ENCODE assay signal across 16 cellular contexts in genomic region chr7:47314248-47314647, GRCh38.
DNase-seq lines count a peak whose midpoint lies in the region; ATAC-seq, FAIRE-seq and TF ChIP-seq lines count a peak whose summit lies in the region.
"Had no signal": no experiment of that assay in that cellular context is flagged by ENCODE, and none has a peak within 500 bp of the region (broad histone marks: within the 10 kb centered on the region; RNA-seq: fewer than 3 reads in every experiment).

No MANE protein-coding gene starts in this region.

- no peaks in the 10 kb centered on the region for H3K9me3 ChIP-seq in A549
- H3K9me3 ChIP-seq in right cardiac atrium (ENCODE audit: control insufficient read depth, low read length), result no peaks in the 10 kb centered on the region
- no peaks in the 10 kb centered on the region for H3K9me3 ChIP-seq in sigmoid colon
- H3K9me3 ChIP-seq: MG63, vagina had no signal

- CTCF ChIA-PET in A549 (lab: Yijun Ruan, JAX), result no interaction called here

- ATAC-seq in A549, result peak; percentile 26 to 30; a peak in 4 of 6 replicates
- no peak for ATAC-seq in right cardiac atrium
- no peak for ATAC-seq in GM19397 (IDR thresholded peaks at IDR 0.05; ENCODE audit: unreplicated experiment)
- no peak for ATAC-seq in GM21390 (IDR thresholded peaks at IDR 0.05; ENCODE audit: unreplicated experiment)

- TF ChIP-seq CTCF in A549 (IDR thresholded peaks at IDR 0.05), result no peak
- TF ChIP-seq CTCF in sigmoid colon (IDR thresholded peaks at IDR 0.05), result no peak
- TF ChIP-seq CTCF in GM13976 (IDR thresholded peaks at IDR 0.05; ENCODE audit: borderline replicate concordance, control extremely low read depth, extremely low read depth, insufficient read depth, missing control alignments), result no peak

- H3K27ac ChIP-seq in A549, result no peak overlapping the region
- H3K27ac ChIP-seq in right cardiac atrium (ENCODE audit: low read length), result peak overlapping the region; percentile 87
- peak overlapping the region; percentile 43 to 77 (median 74) for H3K27ac ChIP-seq in sigmoid colon

- in situ Hi-C loops in GM13976 (cut with MboI; ENCODE audit: low sequenced_read_pairs, unreplicated experiment), result no loop called here

- no peaks in the 10 kb centered on the region for H3K27me3 Mint-ChIP-seq in T-helper 2 cell treated with Interferon-gamma antibody and Interleukin-4, amounts not matched to agents 5 μg/mL and 100 μg/mL, for 36 hours (ENCODE audit: low read depth)
- H3K27me3 Mint-ChIP-seq: activated CD4-positive, alpha-beta T cell treated with anti-CD3 and anti-CD28 coated beads, Interleukin-2, amount 10 ng/mL, durations not matched to agents 7 days and 5 days; activated T-cell treated with anti-CD3 and anti-CD28 coated beads, Interleukin-2, amount 50 U/mL, for 24 hours had no signal

- H3K4me1 ChIP-seq in A549 (no peaks in the 10 kb centered on the region), right cardiac atrium (ENCODE audit: control insufficient read depth, insufficient read depth, low read length) (peaks cover 33% of the 10 kb centered on the region), sigmoid colon (peaks cover 0 to 34% (median 30%) of the 10 kb centered on the region in 4 donors)

- H3K27me3 ChIP-seq in right cardiac atrium (ENCODE audit: control insufficient read depth, insufficient read depth) (no peaks in the 10 kb centered on the region), sigmoid colon (no peaks in the 10 kb centered on the region)
- H3K27me3 ChIP-seq: MG63, vagina had no signal

- no peak for FAIRE-seq in A549 (lab: Jason Lieb, UNC)

- no peak overlapping the region for H3K4me2 ChIP-seq in A549

- H3K9me3 Mint-ChIP-seq in T-helper 2 cell treated with Interferon-gamma antibody and Interleukin-4, amounts not matched to agents 5 μg/mL and 100 μg/mL, for 36 hours, result peaks cover 11% of the 10 kb centered on the region

- DNase-seq in A549 (ENCODE audit: low read depth in 1 of 2, low spot score in 1 of 2) (no peak), right cardiac atrium (no peak), sigmoid colon (no peak), GM13976 (ENCODE audit: low spot score) (no peak), NCI-H2196 (lab: John Stamatoyannopoulos, UW; ENCODE audit: unreplicated experiment) (no peak)
- no peak for DNase-seq in T-helper 2 cell treated with Interferon-gamma antibody and Interleukin-4, amounts not matched to agents 5 μg/mL and 100 μg/mL, for 36 hours (ENCODE audit: low spot score)
- DNase-seq: activated CD4-positive, alpha-beta T cell treated with anti-CD3 and anti-CD28 coated beads, Interleukin-2, amount 10 ng/mL, durations not matched to agents 7 days and 5 days; activated T-cell treated with anti-CD3 and anti-CD28 coated beads, Interleukin-2, amount 50 U/mL, for 24 hours; CD4-positive, CD25-positive, alpha-beta regulatory T cell; DMS79 treated with DMSO at 0.1 percent for 48 hours; foreskin fibroblast; MG63; NCI-H187 treated with DMSO at 0.1 percent for 48 hours had no signal

- no peaks in the 10 kb centered on the region for H3K36me3 Mint-ChIP-seq in T-helper 2 cell treated with Interferon-gamma antibody and Interleukin-4, amounts not matched to agents 5 μg/mL and 100 μg/mL, for 36 hours (ENCODE audit: low read depth)
- H3K36me3 Mint-ChIP-seq: CD4-positive, CD25-positive, alpha-beta regulatory T cell had no signal

- no peak overlapping the region for H3K4me3 Mint-ChIP-seq in T-helper 2 cell treated with Interferon-gamma antibody and Interleukin-4, amounts not matched to agents 5 μg/mL and 100 μg/mL, for 36 hours
- H3K4me3 Mint-ChIP-seq: activated CD4-positive, alpha-beta T cell treated with anti-CD3 and anti-CD28 coated beads, Interleukin-2, amount 10 ng/mL, durations not matched to agents 7 days and 5 days; activated T-cell treated with anti-CD3 and anti-CD28 coated beads, Interleukin-2, amount 50 U/mL, for 24 hours had no signal

- H3K4me3 ChIP-seq in A549, result no peak overlapping the region
- no peak overlapping the region for H3K4me3 ChIP-seq in right cardiac atrium (ENCODE audit: low read length)
- H3K4me3 ChIP-seq in sigmoid colon, result no peak overlapping the region
- H3K4me3 ChIP-seq: MG63 had no signal

- 85% methylated on average over 8 of the region's 8 CpGs for WGBS in A549 (ENCODE audit: missing lambda C conversion rate)
- WGBS in right cardiac atrium, result 70% methylated on average over 8 of the region's 8 CpGs
- 83 to 87% methylated on average over 8 of the region's 8 CpGs for WGBS in sigmoid colon, 2 donors

- H3K4me1 Mint-ChIP-seq in T-helper 2 cell treated with Interferon-gamma antibody and Interleukin-4, amounts not matched to agents 5 μg/mL and 100 μg/mL, for 36 hours (ENCODE audit: low read depth), result peaks cover 9% of the 10 kb centered on the region
- H3K4me1 Mint-ChIP-seq: CD4-positive, CD25-positive, alpha-beta regulatory T cell had no signal

- POLR2A ChIA-PET in A549 (lab: Yijun Ruan, JAX), result no interaction called here

- peak overlapping the region; percentile 52 for H3K27ac Mint-ChIP-seq in T-helper 2 cell treated with Interferon-gamma antibody and Interleukin-4, amounts not matched to agents 5 μg/mL and 100 μg/mL, for 36 hours
- H3K27ac Mint-ChIP-seq: activated CD4-positive, alpha-beta T cell treated with anti-CD3 and anti-CD28 coated beads, Interleukin-2, amount 10 ng/mL, durations not matched to agents 7 days and 5 days; activated T-cell treated with anti-CD3 and anti-CD28 coated beads, Interleukin-2, amount 50 U/mL, for 24 hours; CD4-positive, CD25-positive, alpha-beta regulatory T cell had no signal

- intact Hi-C loops in right cardiac atrium (cut with DNase I), result no loop called here
- intact Hi-C loops in sigmoid colon (cut with DNase I), result no loop called here

- no peak for TF ChIP-seq POLR2A in A549 (IDR thresholded peaks at IDR 0.05; ENCODE audit: low read length)
- TF ChIP-seq POLR2A in sigmoid colon (IDR thresholded peaks at IDR 0.05), result no peak

- no peaks in the 10 kb centered on the region for H3K36me3 ChIP-seq in sigmoid colon

- TF ChIP-seq EP300 in A549 (IDR thresholded peaks at IDR 0.05) (no peak), sigmoid colon (IDR thresholded peaks at IDR 0.05) (no peak)

- TF ChIP-seq RAD21 in A549 (conservative IDR thresholded peaks at IDR 0.05 in 1 of 2, IDR thresholded peaks at IDR 0.05 in 1 of 2), result no peak

TF ChIP-seq in A549, 52 proteins besides CTCF, POLR2A, EP300 and RAD21:
- TF ChIP-seq TP53 (CRISPR knock-in tag; IDR thresholded peaks at IDR 0.05) (no peak), POLR2AphosphoS2 (conservative IDR thresholded peaks at IDR 0.05; ENCODE audit: low read length) (0 out of 2 replicates have a peak, but pooled peaks have one; percentile 43)

Comparison
In these comparisons a context has a peak if more than half of its experiments do, and no peak if none do; other contexts are left out.
1. ATAC-seq: peak in A549 (2 of 2); none in right cardiac atrium (0 of 2), GM19397 (single experiment) and GM21390 (single experiment).
2. H3K27ac ChIP-seq: peak in right cardiac atrium (single experiment) and sigmoid colon (4 of 4); none in A549 (0 of 2).